In genomic region chr19:38266981-38267597, GRCh38 we compare ENCODE assay signal across 10 cellular contexts. TPM values are rescaled to one million over a fixed set of nuclear protein-coding genes. Genes with fewer than 3 reads are reported as not detected.
DNase-seq lines count a peak whose midpoint lies in the region; FAIRE-seq and TF ChIP-seq lines count a peak whose summit lies in the region.
"Had no signal": no experiment of that assay in that cellular context is flagged by ENCODE, and none has a peak within 500 bp of the region (broad histone marks: within the 10 kb centered on the region; RNA-seq: fewer than 3 reads in every experiment).

No MANE protein-coding gene starts in this region.

- H3K4me3 ChIP-seq in skin epidermis, result peak overlapping the region in 6 of 7 experiments; percentile 11 to 75 (median 68)

- peak overlapping the region in 11 of 21 experiments; percentile 33 to 96 (median 63) for H3K27ac ChIP-seq in skin epidermis
- H3K27ac ChIP-seq: HL-60 had no signal

- H3K4me1 Mint-ChIP-seq in glutamatergic neuron (ENCODE audit: low read depth, unreplicated experiment) (peaks cover 39% of the 10 kb centered on the region), endothelial cell (ENCODE audit: unreplicated experiment) (peaks cover 29% of the 10 kb centered on the region)

- H3K9me3 Mint-ChIP-seq in glutamatergic neuron (ENCODE audit: unreplicated experiment) (peaks cover 5% of the 10 kb centered on the region), endothelial cell (ENCODE audit: unreplicated experiment) (no peaks in the 10 kb centered on the region)

- no peak for FAIRE-seq in H54 (lab: Jason Lieb, UNC)

- H3K27ac Mint-ChIP-seq in glutamatergic neuron (ENCODE audit: unreplicated experiment) (peak overlapping the region; percentile 8), endothelial cell (ENCODE audit: unreplicated experiment) (no peak overlapping the region)

- TF ChIP-seq POLR2A in H54 (IDR thresholded peaks at IDR 0.05; ENCODE audit: low read depth, low read length), result no peak

- H3K4me3 Mint-ChIP-seq in glutamatergic neuron (ENCODE audit: unreplicated experiment) (peak overlapping the region; percentile 69), endothelial cell (ENCODE audit: unreplicated experiment) (no peak overlapping the region)

- peak; percentile 63 for DNase-seq in H54 (ENCODE audit: insufficient read length, low spot score)
- DNase-seq in SW480 (ENCODE audit: low spot score), result peak; percentile 74
- no peak for DNase-seq in glutamatergic neuron
- DNase-seq in activated naive CD4-positive, alpha-beta T cell (lab: John Stamatoyannopoulos, UW), result no peak
- no peak for DNase-seq in endothelial cell (ENCODE audit: low spot score)
- no peak for DNase-seq in NCI-H128 (lab: John Stamatoyannopoulos, UW; ENCODE audit: unreplicated experiment)
- no peak for DNase-seq in central memory CD4-positive, alpha-beta T cell
- DNase-seq: stimulated activated CD4-positive, alpha-beta T cell treated with anti-CD3 and anti-CD28 coated beads, Interleukin-4, amount 100 ng/mL, for 1 hour had no signal

- H3K36me3 Mint-ChIP-seq in glutamatergic neuron (ENCODE audit: unreplicated experiment) (peaks cover 9% of the 10 kb centered on the region), endothelial cell (ENCODE audit: low read depth, unreplicated experiment) (peaks cover 3% of the 10 kb centered on the region)

- peaks cover 2% of the 10 kb centered on the region for H3K27me3 Mint-ChIP-seq in glutamatergic neuron (ENCODE audit: unreplicated experiment)
- peaks cover 11% of the 10 kb centered on the region for H3K27me3 Mint-ChIP-seq in endothelial cell (ENCODE audit: unreplicated experiment)

- no peak for TF ChIP-seq CTCF in glutamatergic neuron (IDR thresholded peaks at IDR 0.05; ENCODE audit: partially characterized antibody, unreplicated experiment)
- TF ChIP-seq CTCF in endothelial cell (IDR thresholded peaks at IDR 0.05; ENCODE audit: unreplicated experiment), result no peak

RNA-seq across cellular contexts. Expression of gene SPINT2, which starts 2.7 kb away (rescaled TPM):
- 78.9 TPM for total RNA-seq in glutamatergic neuron (ENCODE audit: unreplicated experiment)
- 93.4 TPM for total RNA-seq in endothelial cell (ENCODE audit: unreplicated experiment)

RNA-seq across cellular contexts. Expression of gene PPP1R14A, which starts 10.9 kb away (rescaled TPM):
- total RNA-seq in glutamatergic neuron (ENCODE audit: unreplicated experiment) (327 TPM), endothelial cell (ENCODE audit: unreplicated experiment) (2.1 TPM)

RNA-seq across cellular contexts. Expression of gene C19orf33, which starts 37.0 kb away (rescaled TPM):
- total RNA-seq in glutamatergic neuron (ENCODE audit: unreplicated experiment), result 1.1 TPM
- total RNA-seq in endothelial cell (ENCODE audit: unreplicated experiment), result 2.7 TPM

RNA-seq across cellular contexts. Expression of gene DPF1, which starts 43.1 kb away (rescaled TPM):
- 33.8 TPM for total RNA-seq in glutamatergic neuron (ENCODE audit: unreplicated experiment)
- 6.0 TPM for total RNA-seq in endothelial cell (ENCODE audit: unreplicated experiment)

RNA-seq across cellular contexts. Expression of gene YIF1B, which starts 48.7 kb away (rescaled TPM):
- total RNA-seq in glutamatergic neuron (ENCODE audit: unreplicated experiment) (101 TPM), endothelial cell (ENCODE audit: unreplicated experiment) (55.2 TPM)

Comparison
In these comparisons a context has a peak if more than half of its experiments do, and no peak if none do; other contexts are left out.
1. DNase-seq: peak in H54 (single experiment) and SW480 (single experiment); none in glutamatergic neuron (single experiment), activated naive CD4-positive, alpha-beta T cell (0 of 4), endothelial cell (single experiment), NCI-H128 (single experiment) and central memory CD4-positive, alpha-beta T cell (single experiment).
2. RNA of gene PPP1R14A, which starts 10.9 kb away (total RNA-seq): 327 TPM in glutamatergic neuron (single experiment); 2.1 TPM in endothelial cell (single experiment); every median in the first group is over 100 times any median in the second.